ENCODE assay signal across 1 cellular context in the genomic region with DNA sequence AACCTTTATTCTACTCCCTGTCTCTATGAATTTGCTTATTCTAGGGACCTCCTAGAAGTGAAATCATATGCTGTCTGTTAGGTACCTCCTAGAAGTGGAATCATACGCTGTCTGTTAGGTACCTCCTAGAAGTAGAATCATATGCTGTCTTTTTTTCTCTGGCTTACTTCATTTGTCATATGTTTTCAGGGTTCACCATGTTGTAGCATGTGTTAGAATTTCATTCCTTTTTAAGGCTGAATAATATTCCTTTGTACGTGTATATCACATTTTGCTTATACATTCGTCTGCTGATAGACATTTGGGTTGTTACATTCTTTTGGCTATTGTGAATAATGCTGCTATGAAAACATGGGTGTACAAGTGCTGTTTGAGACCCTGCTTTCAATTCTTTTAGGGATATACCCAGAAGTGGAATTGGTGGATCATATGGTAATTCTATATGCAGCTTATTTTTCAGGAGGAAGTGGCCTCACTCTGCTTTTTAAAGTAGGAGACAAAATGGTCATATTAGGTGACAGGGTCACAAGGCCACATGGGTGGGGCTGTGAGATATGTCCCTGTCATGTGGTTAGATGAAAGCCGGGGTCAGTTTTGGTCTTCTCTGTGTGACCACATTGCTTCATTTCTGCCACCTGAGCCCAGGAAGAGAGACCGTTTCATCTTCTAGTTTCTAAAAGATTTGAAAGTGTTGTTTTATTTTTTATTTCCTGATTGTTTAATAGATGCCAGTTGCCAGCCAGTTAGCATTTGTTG.
TF ChIP-seq lines count a peak whose summit lies in the region.

No MANE protein-coding gene starts in this region.

TF ChIP-seq in K562, 482 proteins besides CTCF, POLR2A, EP300 and RAD21 (continued from another document and continues in another):
- TF ChIP-seq, protein P1, sequence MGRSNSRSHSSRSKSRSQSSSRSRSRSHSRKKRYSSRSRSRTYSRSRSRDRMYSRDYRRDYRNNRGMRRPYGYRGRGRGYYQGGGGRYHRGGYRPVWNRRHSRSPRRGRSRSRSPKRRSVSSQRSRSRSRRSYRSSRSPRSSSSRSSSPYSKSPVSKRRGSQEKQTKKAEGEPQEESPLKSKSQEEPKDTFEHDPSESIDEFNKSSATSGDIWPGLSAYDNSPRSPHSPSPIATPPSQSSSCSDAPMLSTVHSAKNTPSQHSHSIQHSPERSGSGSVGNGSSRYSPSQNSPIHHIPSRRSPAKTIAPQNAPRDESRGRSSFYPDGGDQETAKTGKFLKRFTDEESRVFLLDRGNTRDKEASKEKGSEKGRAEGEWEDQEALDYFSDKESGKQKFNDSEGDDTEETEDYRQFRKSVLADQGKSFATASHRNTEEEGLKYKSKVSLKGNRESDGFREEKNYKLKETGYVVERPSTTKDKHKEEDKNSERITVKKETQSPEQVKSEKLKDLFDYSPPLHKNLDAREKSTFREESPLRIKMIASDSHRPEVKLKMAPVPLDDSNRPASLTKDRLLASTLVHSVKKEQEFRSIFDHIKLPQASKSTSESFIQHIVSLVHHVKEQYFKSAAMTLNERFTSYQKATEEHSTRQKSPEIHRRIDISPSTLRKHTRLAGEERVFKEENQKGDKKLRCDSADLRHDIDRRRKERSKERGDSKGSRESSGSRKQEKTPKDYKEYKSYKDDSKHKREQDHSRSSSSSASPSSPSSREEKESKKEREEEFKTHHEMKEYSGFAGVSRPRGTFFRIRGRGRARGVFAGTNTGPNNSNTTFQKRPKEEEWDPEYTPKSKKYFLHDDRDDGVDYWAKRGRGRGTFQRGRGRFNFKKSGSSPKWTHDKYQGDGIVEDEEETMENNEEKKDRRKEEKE (IDR thresholded peaks at IDR 0.05; ENCODE audit: borderline replicate concordance in 1 of 2, control insufficient read depth in 1 of 2, low read depth in 2 of 2, low read length in 1 of 2) = no peak
- no peak for TF ChIP-seq SMAD2 (IDR thresholded peaks at IDR 0.05; ENCODE audit: low read depth, low read length)
- TF ChIP-seq ZNF12 (CRISPR knock-in tag; IDR thresholded peaks at IDR 0.05) = no peak
- TF ChIP-seq, protein P2, sequence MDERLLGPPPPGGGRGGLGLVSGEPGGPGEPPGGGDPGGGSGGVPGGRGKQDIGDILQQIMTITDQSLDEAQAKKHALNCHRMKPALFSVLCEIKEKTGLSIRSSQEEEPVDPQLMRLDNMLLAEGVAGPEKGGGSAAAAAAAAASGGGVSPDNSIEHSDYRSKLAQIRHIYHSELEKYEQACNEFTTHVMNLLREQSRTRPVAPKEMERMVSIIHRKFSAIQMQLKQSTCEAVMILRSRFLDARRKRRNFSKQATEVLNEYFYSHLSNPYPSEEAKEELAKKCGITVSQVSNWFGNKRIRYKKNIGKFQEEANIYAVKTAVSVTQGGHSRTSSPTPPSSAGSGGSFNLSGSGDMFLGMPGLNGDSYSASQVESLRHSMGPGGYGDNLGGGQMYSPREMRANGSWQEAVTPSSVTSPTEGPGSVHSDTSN (CRISPR knock-in tag; IDR thresholded peaks at IDR 0.05; ENCODE audit: low read depth) = no peak
- TF ChIP-seq, protein P2 (tag; conservative IDR thresholded peaks at IDR 0.05; ENCODE audit: low read depth) = peak; percentile 52
- TF ChIP-seq BCOR (IDR thresholded peaks at IDR 0.05) = no peak
- TF ChIP-seq ATF7 (IDR thresholded peaks at IDR 0.05) = no peak
- TF ChIP-seq PTTG1 (tag; IDR thresholded peaks at IDR 0.05; ENCODE audit: low read depth) = no peak; the same call in 1 of the 2 replicates
- no peak for TF ChIP-seq MCM5 (IDR thresholded peaks at IDR 0.05; ENCODE audit: low read depth)
- no peak for TF ChIP-seq ZNF23 (CRISPR knock-in tag; IDR thresholded peaks at IDR 0.05)
- TF ChIP-seq ZNF239 (CRISPR knock-in tag; IDR thresholded peaks at IDR 0.05) = no peak
- TF ChIP-seq SAFB (IDR thresholded peaks at IDR 0.05; ENCODE audit: borderline replicate concordance, low read depth, low read length) = no peak
- no peak for TF ChIP-seq SETDB1 (IDR thresholded peaks at IDR 0.05; ENCODE audit: low read length)
- no peak for TF ChIP-seq SOX6 (IDR thresholded peaks at IDR 0.05)
- no peak for TF ChIP-seq SRSF3 (IDR thresholded peaks at IDR 0.05; ENCODE audit: insufficient read depth, low read length)
- TF ChIP-seq RBM25 (IDR thresholded peaks at IDR 0.05; ENCODE audit: low read depth, low read length, severe bottlenecking) = no peak
- TF ChIP-seq SLC30A9 (CRISPR knock-in tag; IDR thresholded peaks at IDR 0.05) = no peak
- TF ChIP-seq, protein P3, sequence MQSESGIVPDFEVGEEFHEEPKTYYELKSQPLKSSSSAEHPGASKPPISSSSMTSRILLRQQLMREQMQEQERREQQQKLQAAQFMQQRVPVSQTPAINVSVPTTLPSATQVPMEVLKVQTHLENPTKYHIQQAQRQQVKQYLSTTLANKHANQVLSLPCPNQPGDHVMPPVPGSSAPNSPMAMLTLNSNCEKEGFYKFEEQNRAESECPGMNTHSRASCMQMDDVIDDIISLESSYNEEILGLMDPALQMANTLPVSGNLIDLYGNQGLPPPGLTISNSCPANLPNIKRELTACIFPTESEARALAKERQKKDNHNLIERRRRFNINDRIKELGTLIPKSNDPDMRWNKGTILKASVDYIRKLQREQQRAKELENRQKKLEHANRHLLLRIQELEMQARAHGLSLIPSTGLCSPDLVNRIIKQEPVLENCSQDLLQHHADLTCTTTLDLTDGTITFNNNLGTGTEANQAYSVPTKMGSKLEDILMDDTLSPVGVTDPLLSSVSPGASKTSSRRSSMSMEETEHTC (IDR thresholded peaks at IDR 0.05) = peak; percentile 66; the same call in 1 of the 2 replicates
- no peak for TF ChIP-seq ZNF644 (tag; IDR thresholded peaks at IDR 0.05; ENCODE audit: low read depth)
- no peak for TF ChIP-seq MCM2 (IDR thresholded peaks at IDR 0.05; ENCODE audit: low read depth)
- TF ChIP-seq, protein P4, sequence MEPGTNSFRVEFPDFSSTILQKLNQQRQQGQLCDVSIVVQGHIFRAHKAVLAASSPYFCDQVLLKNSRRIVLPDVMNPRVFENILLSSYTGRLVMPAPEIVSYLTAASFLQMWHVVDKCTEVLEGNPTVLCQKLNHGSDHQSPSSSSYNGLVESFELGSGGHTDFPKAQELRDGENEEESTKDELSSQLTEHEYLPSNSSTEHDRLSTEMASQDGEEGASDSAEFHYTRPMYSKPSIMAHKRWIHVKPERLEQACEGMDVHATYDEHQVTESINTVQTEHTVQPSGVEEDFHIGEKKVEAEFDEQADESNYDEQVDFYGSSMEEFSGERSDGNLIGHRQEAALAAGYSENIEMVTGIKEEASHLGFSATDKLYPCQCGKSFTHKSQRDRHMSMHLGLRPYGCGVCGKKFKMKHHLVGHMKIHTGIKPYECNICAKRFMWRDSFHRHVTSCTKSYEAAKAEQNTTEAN (CRISPR knock-in tag; IDR thresholded peaks at IDR 0.05) = no peak
- no peak for TF ChIP-seq NR2C2 (CRISPR knock-in tag; IDR thresholded peaks at IDR 0.05)
- TF ChIP-seq NR2C2 (tag; IDR thresholded peaks at IDR 0.05) = peak; percentile 80
- no peak for TF ChIP-seq ILK (tag; IDR thresholded peaks at IDR 0.05; ENCODE audit: borderline replicate concordance, low read depth)
- TF ChIP-seq, protein P5, sequence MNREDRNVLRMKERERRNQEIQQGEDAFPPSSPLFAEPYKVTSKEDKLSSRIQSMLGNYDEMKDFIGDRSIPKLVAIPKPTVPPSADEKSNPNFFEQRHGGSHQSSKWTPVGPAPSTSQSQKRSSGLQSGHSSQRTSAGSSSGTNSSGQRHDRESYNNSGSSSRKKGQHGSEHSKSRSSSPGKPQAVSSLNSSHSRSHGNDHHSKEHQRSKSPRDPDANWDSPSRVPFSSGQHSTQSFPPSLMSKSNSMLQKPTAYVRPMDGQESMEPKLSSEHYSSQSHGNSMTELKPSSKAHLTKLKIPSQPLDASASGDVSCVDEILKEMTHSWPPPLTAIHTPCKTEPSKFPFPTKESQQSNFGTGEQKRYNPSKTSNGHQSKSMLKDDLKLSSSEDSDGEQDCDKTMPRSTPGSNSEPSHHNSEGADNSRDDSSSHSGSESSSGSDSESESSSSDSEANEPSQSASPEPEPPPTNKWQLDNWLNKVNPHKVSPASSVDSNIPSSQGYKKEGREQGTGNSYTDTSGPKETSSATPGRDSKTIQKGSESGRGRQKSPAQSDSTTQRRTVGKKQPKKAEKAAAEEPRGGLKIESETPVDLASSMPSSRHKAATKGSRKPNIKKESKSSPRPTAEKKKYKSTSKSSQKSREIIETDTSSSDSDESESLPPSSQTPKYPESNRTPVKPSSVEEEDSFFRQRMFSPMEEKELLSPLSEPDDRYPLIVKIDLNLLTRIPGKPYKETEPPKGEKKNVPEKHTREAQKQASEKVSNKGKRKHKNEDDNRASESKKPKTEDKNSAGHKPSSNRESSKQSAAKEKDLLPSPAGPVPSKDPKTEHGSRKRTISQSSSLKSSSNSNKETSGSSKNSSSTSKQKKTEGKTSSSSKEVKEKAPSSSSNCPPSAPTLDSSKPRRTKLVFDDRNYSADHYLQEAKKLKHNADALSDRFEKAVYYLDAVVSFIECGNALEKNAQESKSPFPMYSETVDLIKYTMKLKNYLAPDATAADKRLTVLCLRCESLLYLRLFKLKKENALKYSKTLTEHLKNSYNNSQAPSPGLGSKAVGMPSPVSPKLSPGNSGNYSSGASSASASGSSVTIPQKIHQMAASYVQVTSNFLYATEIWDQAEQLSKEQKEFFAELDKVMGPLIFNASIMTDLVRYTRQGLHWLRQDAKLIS (CRISPR knock-in tag; IDR thresholded peaks at IDR 0.05) = no peak
- TF ChIP-seq, protein P6, sequence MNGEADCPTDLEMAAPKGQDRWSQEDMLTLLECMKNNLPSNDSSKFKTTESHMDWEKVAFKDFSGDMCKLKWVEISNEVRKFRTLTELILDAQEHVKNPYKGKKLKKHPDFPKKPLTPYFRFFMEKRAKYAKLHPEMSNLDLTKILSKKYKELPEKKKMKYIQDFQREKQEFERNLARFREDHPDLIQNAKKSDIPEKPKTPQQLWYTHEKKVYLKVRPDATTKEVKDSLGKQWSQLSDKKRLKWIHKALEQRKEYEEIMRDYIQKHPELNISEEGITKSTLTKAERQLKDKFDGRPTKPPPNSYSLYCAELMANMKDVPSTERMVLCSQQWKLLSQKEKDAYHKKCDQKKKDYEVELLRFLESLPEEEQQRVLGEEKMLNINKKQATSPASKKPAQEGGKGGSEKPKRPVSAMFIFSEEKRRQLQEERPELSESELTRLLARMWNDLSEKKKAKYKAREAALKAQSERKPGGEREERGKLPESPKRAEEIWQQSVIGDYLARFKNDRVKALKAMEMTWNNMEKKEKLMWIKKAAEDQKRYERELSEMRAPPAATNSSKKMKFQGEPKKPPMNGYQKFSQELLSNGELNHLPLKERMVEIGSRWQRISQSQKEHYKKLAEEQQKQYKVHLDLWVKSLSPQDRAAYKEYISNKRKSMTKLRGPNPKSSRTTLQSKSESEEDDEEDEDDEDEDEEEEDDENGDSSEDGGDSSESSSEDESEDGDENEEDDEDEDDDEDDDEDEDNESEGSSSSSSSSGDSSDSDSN (IDR thresholded peaks at IDR 0.05; ENCODE audit: borderline replicate concordance in 1 of 2, low read depth in 2 of 2, low read length in 2 of 2) = no peak
- TF ChIP-seq ZNF212 (CRISPR knock-in tag; IDR thresholded peaks at IDR 0.05) = no peak
- TF ChIP-seq ZNF124 (CRISPR knock-in tag; IDR thresholded peaks at IDR 0.05) = no peak
- 0 out of 2 replicates have a peak, but pooled peaks have one; percentile 17 for TF ChIP-seq JUND (IDR thresholded peaks at IDR 0.05; ENCODE audit: borderline replicate concordance, low read depth, low read length)
- TF ChIP-seq JUND (tag; IDR thresholded peaks at IDR 0.05; ENCODE audit: borderline replicate concordance, low read depth, low read length) = no peak; the same call in 2 of the 3 replicates
- TF ChIP-seq TRIM24 (IDR thresholded peaks at IDR 0.05) = no peak
- TF ChIP-seq POLR2AphosphoS5 (IDR thresholded peaks at IDR 0.05; ENCODE audit: control insufficient read depth, insufficient read depth, low read depth, low read length) = no peak
- TF ChIP-seq, protein P7, sequence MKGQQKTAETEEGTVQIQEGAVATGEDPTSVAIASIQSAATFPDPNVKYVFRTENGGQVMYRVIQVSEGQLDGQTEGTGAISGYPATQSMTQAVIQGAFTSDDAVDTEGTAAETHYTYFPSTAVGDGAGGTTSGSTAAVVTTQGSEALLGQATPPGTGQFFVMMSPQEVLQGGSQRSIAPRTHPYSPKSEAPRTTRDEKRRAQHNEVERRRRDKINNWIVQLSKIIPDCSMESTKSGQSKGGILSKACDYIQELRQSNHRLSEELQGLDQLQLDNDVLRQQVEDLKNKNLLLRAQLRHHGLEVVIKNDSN (CRISPR knock-in tag; IDR thresholded peaks at IDR 0.05) = peak; percentile 53; the same call in 1 of the 2 replicates
- TF ChIP-seq ZBTB7A (IDR thresholded peaks at IDR 0.05; ENCODE audit: borderline replicate concordance, control insufficient read depth, low read depth, low read length) = no peak
- TF ChIP-seq SMC3 (conservative IDR thresholded peaks at IDR 0.05; ENCODE audit: insufficient read depth, low read depth, low read length) = no peak
- no peak for TF ChIP-seq ZZZ3 (IDR thresholded peaks at IDR 0.05)
- peak in 1 of 2 experiments; percentile 15; a peak in 1 of 4 replicates for TF ChIP-seq FOXK2 (conservative IDR thresholded peaks at IDR 0.05 in 1 of 2, IDR thresholded peaks at IDR 0.05 in 1 of 2; ENCODE audit: low read depth in 2 of 2)
- TF ChIP-seq IRF2 (CRISPR knock-in tag; IDR thresholded peaks at IDR 0.05) = no peak
- TF ChIP-seq ARID2 (IDR thresholded peaks at IDR 0.05) = no peak
- peak; percentile 39; the same call in 1 of the 2 replicates for TF ChIP-seq L3MBTL2 (IDR thresholded peaks at IDR 0.05)
- TF ChIP-seq FOXK1 (CRISPR knock-in tag; IDR thresholded peaks at IDR 0.05; ENCODE audit: borderline replicate concordance) = no peak
- TF ChIP-seq, protein P8, sequence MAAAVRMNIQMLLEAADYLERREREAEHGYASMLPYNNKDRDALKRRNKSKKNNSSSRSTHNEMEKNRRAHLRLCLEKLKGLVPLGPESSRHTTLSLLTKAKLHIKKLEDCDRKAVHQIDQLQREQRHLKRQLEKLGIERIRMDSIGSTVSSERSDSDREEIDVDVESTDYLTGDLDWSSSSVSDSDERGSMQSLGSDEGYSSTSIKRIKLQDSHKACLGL (CRISPR knock-in tag; IDR thresholded peaks at IDR 0.05; ENCODE audit: borderline replicate concordance, poor library complexity, severe bottlenecking) = no peak
- TF ChIP-seq RNF2 (IDR thresholded peaks at IDR 0.05) = no peak; the same call in 1 of the 2 replicates
- TF ChIP-seq ZNF586 (CRISPR knock-in tag; conservative IDR thresholded peaks at IDR 0.05) = no peak
- TF ChIP-seq, protein P9, sequence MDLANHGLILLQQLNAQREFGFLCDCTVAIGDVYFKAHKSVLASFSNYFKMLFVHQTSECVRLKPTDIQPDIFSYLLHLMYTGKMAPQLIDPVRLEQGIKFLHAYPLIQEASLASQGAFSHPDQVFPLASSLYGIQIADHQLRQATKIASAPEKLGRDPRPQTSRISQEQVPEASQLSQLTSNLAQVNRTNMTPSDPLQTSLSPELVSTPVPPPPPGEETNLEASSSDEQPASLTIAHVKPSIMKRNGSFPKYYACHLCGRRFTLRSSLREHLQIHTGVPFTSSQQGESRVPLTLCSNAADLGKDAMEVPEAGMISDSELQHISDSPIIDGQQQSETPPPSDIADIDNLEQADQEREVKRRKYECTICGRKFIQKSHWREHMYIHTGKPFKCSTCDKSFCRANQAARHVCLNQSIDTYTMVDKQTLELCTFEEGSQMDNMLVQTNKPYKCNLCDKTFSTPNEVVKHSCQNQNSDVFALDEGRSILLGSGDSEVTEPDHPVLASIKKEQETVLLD (IDR thresholded peaks at IDR 0.05) = no peak
- no peak for TF ChIP-seq KLF13 (tag; IDR thresholded peaks at IDR 0.05; ENCODE audit: borderline replicate concordance, low read depth)
